Comparison of ENCODE assay signal across 19 cellular contexts in the genomic region with DNA sequence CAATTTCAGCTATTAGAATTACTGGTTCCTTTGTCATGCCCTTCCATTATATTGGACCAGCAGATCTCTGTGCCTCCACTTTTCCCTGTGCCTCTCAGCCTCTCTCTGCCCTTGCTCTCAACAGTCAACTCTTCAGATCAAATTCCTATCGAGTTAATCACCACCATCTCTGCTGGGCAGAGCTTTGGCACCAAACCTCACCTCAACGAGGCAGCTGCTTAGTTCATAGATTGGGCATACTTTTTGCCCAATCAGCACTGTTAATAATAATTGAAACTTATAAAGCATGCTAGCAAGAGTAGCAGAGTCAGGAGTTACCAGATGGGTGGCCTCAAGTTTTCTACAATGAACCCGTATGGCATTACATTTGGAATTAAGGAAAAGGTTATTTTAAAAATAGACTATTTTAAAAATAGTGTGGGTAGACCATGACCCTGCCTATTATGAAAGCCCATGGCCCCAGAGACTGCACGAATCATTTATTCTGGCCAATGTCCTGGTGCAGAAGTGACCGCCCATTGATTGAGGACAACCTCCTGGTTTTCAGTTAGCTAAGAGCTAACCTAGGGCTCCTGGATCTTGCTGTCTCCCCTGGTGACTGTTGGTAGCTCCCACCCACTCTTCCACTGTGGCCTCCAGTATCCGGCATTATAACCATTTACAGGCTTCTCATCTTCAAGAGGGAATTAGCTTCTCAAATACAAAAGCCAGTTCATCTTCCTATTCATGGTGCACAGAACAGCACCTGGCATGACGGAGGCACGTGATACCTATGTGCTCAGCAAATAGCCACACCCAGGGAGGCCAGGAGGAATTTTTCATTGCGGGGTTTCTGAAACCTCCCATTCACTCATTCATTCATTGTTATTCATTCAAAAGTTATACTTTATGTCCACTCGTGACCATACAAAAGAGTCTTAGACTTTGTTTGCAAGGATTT.
A peak's percentile ranks its signal among the peaks of the same experiment; 100 is the strongest.
DNase-seq lines count a peak whose midpoint lies in the region; ATAC-seq and TF ChIP-seq lines count a peak whose summit lies in the region.
"Had no signal": no experiment of that assay in that cellular context is flagged by ENCODE, and none has a peak within 500 bp of the region (broad histone marks: within the 10 kb centered on the region; RNA-seq: fewer than 3 reads in every experiment).

No MANE protein-coding gene starts in this region.

- H3K27ac ChIP-seq in right lobe of liver (peak overlapping the region; percentile 18 to 71 (median 39)), osteoblast (ENCODE audit: low read depth, low read length) (no peak overlapping the region)
- H3K27ac ChIP-seq: upper lobe of left lung had no signal

- H3K4me1 Mint-ChIP-seq in stimulated activated naive B cell treated with anti-CD40 and anti-IgM and Interleukin-4, amounts not matched to agents 10 μg/mL and 1 μg/mL and 100 μg/mL, for 72 hours: no peaks in the 10 kb centered on the region
- H3K4me1 Mint-ChIP-seq: activated naive CD8-positive, alpha-beta T cell treated with anti-CD3 and anti-CD28 coated beads, Interleukin-2, amount 10 ng/mL, durations not matched to agents 7 days and 5 days; naive thymus-derived CD8-positive, alpha-beta T cell had no signal

- H3K9me3 ChIP-seq in right lobe of liver: no peaks in the 10 kb centered on the region
- H3K9me3 ChIP-seq in osteoblast (ENCODE audit: low read depth, low read length): no peaks in the 10 kb centered on the region
- H3K9me3 ChIP-seq: upper lobe of left lung had no signal

- H3K36me3 Mint-ChIP-seq in stimulated activated naive B cell treated with anti-CD40 and anti-IgM and Interleukin-4, amounts not matched to agents 10 μg/mL and 1 μg/mL and 100 μg/mL, for 72 hours: no peaks in the 10 kb centered on the region
- H3K36me3 Mint-ChIP-seq: activated naive CD8-positive, alpha-beta T cell treated with anti-CD3 and anti-CD28 coated beads, Interleukin-2, amount 10 ng/mL, durations not matched to agents 7 days and 5 days had no signal

- peak; percentile 40 for TF ChIP-seq POLR2A in right lobe of liver (IDR thresholded peaks at IDR 0.05)

- no peaks in the 10 kb centered on the region for H4K20me1 ChIP-seq in osteoblast (ENCODE audit: insufficient read depth, low read length)

- H3K79me2 ChIP-seq in osteoblast (ENCODE audit: insufficient read depth, low read length): no peaks in the 10 kb centered on the region

- peaks cover 6 to 10% of the 10 kb centered on the region in 2 donors for H3K27me3 Mint-ChIP-seq in stimulated activated naive B cell treated with anti-CD40 and anti-IgM and Interleukin-4, amounts not matched to agents 10 μg/mL and 1 μg/mL and 100 μg/mL, for 72 hours
- H3K27me3 Mint-ChIP-seq: activated naive CD8-positive, alpha-beta T cell treated with anti-CD3 and anti-CD28 coated beads, Interleukin-2, amount 10 ng/mL, durations not matched to agents 7 days and 5 days had no signal

- ATAC-seq in right lobe of liver: peak; percentile 91 to 95 (median 93)
- ATAC-seq in stimulated activated naive B cell treated with anti-CD40 and anti-IgM and Interleukin-4, amounts not matched to agents 10 μg/mL and 1 μg/mL and 100 μg/mL, for 72 hours (replicated peaks): no peak
- no peak for ATAC-seq in GM19023 (IDR thresholded peaks at IDR 0.05; ENCODE audit: unreplicated experiment)
- ATAC-seq: left colon; naive thymus-derived CD8-positive, alpha-beta T cell had no signal

- H2AFZ ChIP-seq in osteoblast (ENCODE audit: low read length): no peak overlapping the region

- DNase-seq in Daoy (ENCODE audit: low read depth): peak; percentile 80
- peak; percentile 79 for DNase-seq in LHCN-M2 (ENCODE audit: low read depth)
- DNase-seq in astrocyte of the hippocampus (ENCODE audit: low read depth, low spot score): peak; percentile 55
- DNase-seq in right lobe of liver: peak; percentile 52 to 70 (median 62)
- DNase-seq in stimulated activated naive B cell treated with anti-CD40 and anti-IgM and Interleukin-4, amounts not matched to agents 10 μg/mL and 1 μg/mL and 100 μg/mL, for 72 hours: no peak
- no peak for DNase-seq in osteoblast (ENCODE audit: insufficient read length, low spot score, missing footprints)
- DNase-seq in middle frontal gyrus (ENCODE audit: extremely low spot score, low spot score): no peak
- DNase-seq: activated CD4-positive, alpha-beta T cell treated with anti-CD3 and anti-CD28 coated beads for 4 hours; activated naive CD8-positive, alpha-beta T cell treated with anti-CD3 and anti-CD28 coated beads, Interleukin-2, amount 10 ng/mL, durations not matched to agents 7 days and 5 days; activated T-cell treated with anti-CD3 and anti-CD28 coated beads for 4 hours; erythroblast; GDM1; left colon; naive thymus-derived CD8-positive, alpha-beta T cell; NCI-H1105; NCI-H510A; stimulated activated CD4-positive, alpha-beta T cell treated with anti-CD3 and anti-CD28 coated beads, Interleukin-4, amount 100 ng/mL, for 24 hours; upper lobe of left lung had no signal

- peaks cover 2 to 8% of the 10 kb centered on the region in 2 donors for H3K9me3 Mint-ChIP-seq in stimulated activated naive B cell treated with anti-CD40 and anti-IgM and Interleukin-4, amounts not matched to agents 10 μg/mL and 1 μg/mL and 100 μg/mL, for 72 hours

- H3K36me3 ChIP-seq in right lobe of liver (no peaks in the 10 kb centered on the region), osteoblast (ENCODE audit: insufficient read depth, low read length) (no peaks in the 10 kb centered on the region)
- H3K36me3 ChIP-seq: upper lobe of left lung had no signal

- no peak overlapping the region for H3K4me3 Mint-ChIP-seq in stimulated activated naive B cell treated with anti-CD40 and anti-IgM and Interleukin-4, amounts not matched to agents 10 μg/mL and 1 μg/mL and 100 μg/mL, for 72 hours
- H3K4me3 Mint-ChIP-seq: activated naive CD8-positive, alpha-beta T cell treated with anti-CD3 and anti-CD28 coated beads, Interleukin-2, amount 10 ng/mL, durations not matched to agents 7 days and 5 days; naive thymus-derived CD8-positive, alpha-beta T cell had no signal

- no peak overlapping the region for H3K4me2 ChIP-seq in osteoblast (ENCODE audit: insufficient read depth, low read length)

- no peak for TF ChIP-seq CTCF in right lobe of liver (IDR thresholded peaks at IDR 0.05)
- TF ChIP-seq CTCF in osteoblast (IDR thresholded peaks at IDR 0.05; ENCODE audit: extremely low read depth, low read depth, low read length): no peak

- H3K27me3 ChIP-seq in right lobe of liver: no peaks in the 10 kb centered on the region
- no peaks in the 10 kb centered on the region for H3K27me3 ChIP-seq in osteoblast (ENCODE audit: insufficient read depth, low read length)
- H3K27me3 ChIP-seq: upper lobe of left lung had no signal

- H3K4me1 ChIP-seq in right lobe of liver (peaks cover 0 to 13% (median 6%) of the 10 kb centered on the region in 4 donors), osteoblast (ENCODE audit: insufficient read depth, low read length) (peaks cover 4% of the 10 kb centered on the region)
- H3K4me1 ChIP-seq: upper lobe of left lung had no signal

- no peak overlapping the region for H3K27ac Mint-ChIP-seq in stimulated activated naive B cell treated with anti-CD40 and anti-IgM and Interleukin-4, amounts not matched to agents 10 μg/mL and 1 μg/mL and 100 μg/mL, for 72 hours
- H3K27ac Mint-ChIP-seq: activated naive CD8-positive, alpha-beta T cell treated with anti-CD3 and anti-CD28 coated beads, Interleukin-2, amount 10 ng/mL, durations not matched to agents 7 days and 5 days had no signal

- intact Hi-C loops in right lobe of liver (cut with DNase I): no loop called here

- H3K4me3 ChIP-seq in right lobe of liver: no peak overlapping the region
- no peak overlapping the region for H3K4me3 ChIP-seq in osteoblast (ENCODE audit: insufficient read depth, low read length)
- H3K4me3 ChIP-seq: upper lobe of left lung had no signal

- WGBS in right lobe of liver (ENCODE audit: insufficient coverage, low coverage, low lambda C conversion rate, missing lambda C conversion rate): 31% methylated on average over 10 of the region's 10 CpGs

Comparison
In these comparisons a context has a peak if more than half of its experiments do, and no peak if none do; other contexts are left out.
1. DNase-seq: peak in Daoy (single experiment), LHCN-M2 (single experiment), astrocyte of the hippocampus (single experiment) and right lobe of liver (3 of 3); none in stimulated activated naive B cell treated with anti-CD40 and anti-IgM and Interleukin-4, amounts not matched to agents 10 μg/mL and 1 μg/mL and 100 μg/mL, for 72 hours (single experiment), osteoblast (single experiment) and middle frontal gyrus (single experiment).
2. ATAC-seq: peak in right lobe of liver (4 of 4); none in stimulated activated naive B cell treated with anti-CD40 and anti-IgM and Interleukin-4, amounts not matched to agents 10 μg/mL and 1 μg/mL and 100 μg/mL, for 72 hours (0 of 2) and GM19023 (single experiment).